ENCODE assay signal across 16 cellular contexts in the genomic region with DNA sequence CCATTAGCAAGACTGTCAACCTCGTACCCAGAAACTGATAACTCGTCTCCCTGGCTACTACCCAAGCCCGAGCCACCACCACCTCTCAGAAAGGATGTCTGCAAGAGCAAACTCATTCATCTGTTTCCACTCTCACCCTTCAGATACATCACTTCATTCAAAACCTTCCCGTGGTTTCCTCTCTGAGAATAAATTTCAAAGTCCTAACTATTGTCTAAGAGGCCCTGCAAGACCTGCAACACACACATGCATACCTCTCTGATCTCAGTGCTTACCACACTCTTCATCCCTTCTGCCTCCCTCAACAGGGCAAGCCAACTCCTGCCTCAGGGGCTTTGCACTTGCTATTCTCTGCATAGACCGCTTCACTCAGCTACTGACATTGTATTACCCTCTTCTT. TPM values are rescaled to one million over a fixed set of nuclear protein-coding genes. Genes with fewer than 3 reads are reported as not detected.
DNase-seq lines count a peak whose midpoint lies in the region; ATAC-seq lines count a peak whose summit lies in the region.
"Had no signal": no experiment of that assay in that cellular context is flagged by ENCODE, and none has a peak within 500 bp of the region (broad histone marks: within the 10 kb centered on the region; RNA-seq: fewer than 3 reads in every experiment).

No MANE protein-coding gene starts in this region.

- no peaks in the 10 kb centered on the region for H3K9me3 ChIP-seq in BLaER1
- H3K9me3 ChIP-seq in CD8-positive, alpha-beta memory T cell (ENCODE audit: low read length), result no peaks in the 10 kb centered on the region

- H3K4me2 ChIP-seq in BLaER1, result peak overlapping the region; percentile 72

- H3K36me3 ChIP-seq in BLaER1, result no peaks in the 10 kb centered on the region
- H3K36me3 ChIP-seq in CD8-positive, alpha-beta memory T cell (ENCODE audit: insufficient read depth, low read length), result no peaks in the 10 kb centered on the region

- H4K20me1 ChIP-seq in BLaER1, result peaks cover 16% of the 10 kb centered on the region; the same call in 1 of the 2 replicates

- H3K36me3 Mint-ChIP-seq in CD8-positive, alpha-beta memory T cell, result no peaks in the 10 kb centered on the region
- H3K36me3 Mint-ChIP-seq: brain, mesothelial cell of epicardium had no signal

- DNase-seq in Jurkat, Clone E6-1 (ENCODE audit: low read depth, low spot score), result peak; percentile 89
- no peak for DNase-seq in CD8-positive, alpha-beta memory T cell
- DNase-seq: hypothalamus, kidney glomerular epithelial cell, MV-4-11, NCI-H2171, NCI-H82 had no signal

- POLR2A ChIA-PET in CD8-positive, alpha-beta memory T cell (lab: Charles Lee), result interaction anchor here (0.5 kb wide), 1 partner anchor 111 kb away, joined by 8 read pairs; no protein-coding TSS in a partner anchor

- H3K9me3 Mint-ChIP-seq in CD8-positive, alpha-beta memory T cell, result no peaks in the 10 kb centered on the region
- H3K9me3 Mint-ChIP-seq: brain; mesothelial cell of epicardium; T-helper 1 cell treated with Interleukin-12 subunit alpha and Interleukin-12 subunit beta and Interleukin-4 antibody, amounts not matched to agents 30 μg/mL and 1 μg/mL, for 36 hours had no signal

- peaks cover 9 to 12% (median 11%) of the 10 kb centered on the region in 3 donors for H3K4me1 Mint-ChIP-seq in CD8-positive, alpha-beta memory T cell

- no peak overlapping the region for H3K4me3 Mint-ChIP-seq in CD8-positive, alpha-beta memory T cell
- H3K4me3 Mint-ChIP-seq: brain; mesothelial cell of epicardium; T-helper 1 cell treated with Interleukin-12 subunit alpha and Interleukin-12 subunit beta and Interleukin-4 antibody, amounts not matched to agents 30 μg/mL and 1 μg/mL, for 36 hours had no signal

- peak overlapping the region in 2 of 8 donors; percentile 32 to 43 for H3K27ac Mint-ChIP-seq in CD8-positive, alpha-beta memory T cell
- H3K27ac Mint-ChIP-seq: brain; mesothelial cell of epicardium; T-helper 1 cell treated with Interleukin-12 subunit alpha and Interleukin-12 subunit beta and Interleukin-4 antibody, amounts not matched to agents 30 μg/mL and 1 μg/mL, for 36 hours had no signal

- H3K4me1 ChIP-seq in BLaER1, result peaks cover 40% of the 10 kb centered on the region
- no peaks in the 10 kb centered on the region for H3K4me1 ChIP-seq in CD8-positive, alpha-beta memory T cell (ENCODE audit: insufficient read depth, low read length)

- no peak overlapping the region for H3K4me3 ChIP-seq in BLaER1
- no peak overlapping the region for H3K4me3 ChIP-seq in Jurkat, Clone E6-1 (ENCODE audit: low read length)
- no peak overlapping the region for H3K4me3 ChIP-seq in CD8-positive, alpha-beta memory T cell (ENCODE audit: low read length)

- no peak overlapping the region for H3K9ac ChIP-seq in BLaER1

- ATAC-seq in GM18499 (IDR thresholded peaks at IDR 0.05; ENCODE audit: insufficient read depth, unreplicated experiment), result peak; percentile 58
- ATAC-seq in GM21529 (IDR thresholded peaks at IDR 0.05; ENCODE audit: unreplicated experiment), result peak; percentile 84
- ATAC-seq in HG03342 (IDR thresholded peaks at IDR 0.05; ENCODE audit: unreplicated experiment), result no peak
- ATAC-seq in GM18861 (IDR thresholded peaks at IDR 0.05; ENCODE audit: unreplicated experiment), result no peak
- no peak for ATAC-seq in HG02623 (IDR thresholded peaks at IDR 0.05; ENCODE audit: unreplicated experiment)

- H3K27me3 Mint-ChIP-seq in CD8-positive, alpha-beta memory T cell, result no peaks in the 10 kb centered on the region
- H3K27me3 Mint-ChIP-seq: brain had no signal

- H3K27ac ChIP-seq in BLaER1, result no peak overlapping the region
- H3K27ac ChIP-seq in CD8-positive, alpha-beta memory T cell (ENCODE audit: low read depth, low read length), result no peak overlapping the region

- CTCF ChIA-PET in CD8-positive, alpha-beta memory T cell (lab: Charles Lee), result interaction anchor here (0.9 to 3.0 kb wide), 4 partner anchors 9 to 193 kb away, joined by 3 to 11 read pairs (median 6); no protein-coding TSS in a partner anchor

- no peaks in the 10 kb centered on the region for H3K27me3 ChIP-seq in BLaER1
- H3K27me3 ChIP-seq in CD8-positive, alpha-beta memory T cell (ENCODE audit: insufficient read depth, low read length, poor library complexity, severe bottlenecking), result no peaks in the 10 kb centered on the region

RNA-seq across cellular contexts. Expression of gene PPP1R13B, which starts 40.6 kb away (rescaled TPM):
- polyA plus RNA-seq in Jurkat, Clone E6-1 (2012; ENCODE audit: insufficient read depth, insufficient read length), result 8.7 TPM
- total RNA-seq in CD8-positive, alpha-beta memory T cell, result 10 to 100 TPM; 14.0 to 14.4 TPM
- polyA plus RNA-seq in CD8-positive, alpha-beta memory T cell, result 10.4 TPM

Comparison
In these comparisons a context has a peak if more than half of its experiments do, and no peak if none do; other contexts are left out.
1. ATAC-seq: peak in GM18499 (single experiment) and GM21529 (single experiment); none in HG03342 (single experiment), GM18861 (single experiment) and HG02623 (single experiment).